8 cellular contexts compared by ENCODE assay signal in genomic region chr12:76085159-76085868, GRCh38. TPM values are rescaled to one million over a fixed set of nuclear protein-coding genes. Genes with fewer than 3 reads are reported as not detected.
DNase-seq lines count a peak whose midpoint lies in the region; ATAC-seq and TF ChIP-seq lines count a peak whose summit lies in the region.

No MANE protein-coding gene starts in this region.

- no peaks in the 10 kb centered on the region; the same call in 2 of the 3 replicates for H3K9me3 Mint-ChIP-seq in GM23338
- H3K9me3 Mint-ChIP-seq in activated CD4-positive, alpha-beta memory T cell treated with anti-CD3 and anti-CD28 coated beads, Interleukin-2, amount 10 ng/mL, durations not matched to agents 7 days and 5 days, result no peaks in the 10 kb centered on the region

- peak; percentile 41 to 55 for TF ChIP-seq CTCF in GM23338 (conservative IDR thresholded peaks at IDR 0.05; ENCODE audit: low read depth in 2 of 2)
- TF ChIP-seq CTCF in fibroblast of lung (conservative IDR thresholded peaks at IDR 0.05 in 1 of 2, IDR thresholded peaks at IDR 0.05 in 1 of 2; ENCODE audit: low read depth in 1 of 2, low read length in 2 of 2), result peak; percentile 35 to 37

- H3K27ac Mint-ChIP-seq in GM23338, result no peak overlapping the region
- peak overlapping the region; percentile 99 for H3K27ac Mint-ChIP-seq in activated CD4-positive, alpha-beta memory T cell treated with anti-CD3 and anti-CD28 coated beads, Interleukin-2, amount 10 ng/mL, durations not matched to agents 7 days and 5 days

- H3K36me3 Mint-ChIP-seq in GM23338 (ENCODE audit: low read depth), result peaks cover 26% of the 10 kb centered on the region
- peaks cover 12% of the 10 kb centered on the region for H3K36me3 Mint-ChIP-seq in activated CD4-positive, alpha-beta memory T cell treated with anti-CD3 and anti-CD28 coated beads, Interleukin-2, amount 10 ng/mL, durations not matched to agents 7 days and 5 days (ENCODE audit: low read depth)

- H3K4me3 ChIP-seq in GM23338 (peak overlapping the region; percentile 74), MG63 (peak overlapping the region; percentile 91), fibroblast of lung (replicated peaks in 1 of 4; ENCODE audit: control extremely low read depth in 1 of 4, insufficient read depth in 1 of 4, low read depth in 3 of 4, low read length in 4 of 4) (peak overlapping the region; percentile 83 to 97 (median 88)), neuron (ENCODE audit: low read length) (peak overlapping the region; percentile 96)

- H3K36me3 ChIP-seq in GM23338 (ENCODE audit: insufficient read depth), result no peaks in the 10 kb centered on the region
- H3K36me3 ChIP-seq in MG63, result peaks cover 38% of the 10 kb centered on the region
- no peaks in the 10 kb centered on the region for H3K36me3 ChIP-seq in fibroblast of lung (ENCODE audit: control insufficient read depth, insufficient read depth, low read length)
- H3K36me3 ChIP-seq in neuron (ENCODE audit: insufficient read depth, low read length), result peaks cover 6% of the 10 kb centered on the region

- peak overlapping the region; percentile 99 for H3K9ac ChIP-seq in fibroblast of lung (ENCODE audit: insufficient read depth, low read length)

- H3K4me2 ChIP-seq in GM23338 (peak overlapping the region; percentile 94), fibroblast of lung (ENCODE audit: extremely low read depth, insufficient read depth, low read length) (peak overlapping the region; percentile 98)

- POLR2A ChIA-PET in activated CD4-positive, alpha-beta memory T cell treated with anti-CD3 and anti-CD28 coated beads, Interleukin-2, amount 10 ng/mL, durations not matched to agents 7 days and 5 days (lab: Charles Lee), result interaction anchor here (1.4 to 2.3 kb wide), 5 partner anchors 19 to 605 kb away, joined by 4 to 13 read pairs (median 5); partner anchors contain the start of genes BBS10, GLIPR1 and OSBPL8

- H3F3A ChIP-seq in GM23338 (replicated peaks; ENCODE audit: low read depth), result peaks cover 6% of the 10 kb centered on the region; the same call in 1 of the 2 replicates

- peaks cover 9% of the 10 kb centered on the region for H3K27me3 Mint-ChIP-seq in GM23338 (ENCODE audit: insufficient read depth, low read depth, poor library complexity)
- no peaks in the 10 kb centered on the region for H3K27me3 Mint-ChIP-seq in activated CD4-positive, alpha-beta memory T cell treated with anti-CD3 and anti-CD28 coated beads, Interleukin-2, amount 10 ng/mL, durations not matched to agents 7 days and 5 days

- no peaks in the 10 kb centered on the region for H3K9me2 ChIP-seq in GM23338 (ENCODE audit: insufficient read depth)

- DNase-seq in NCI-H748 (lab: John Stamatoyannopoulos, UW; ENCODE audit: unreplicated experiment) (peak; percentile 23), NCI-H748 treated with DMSO at 0.1 percent for 48 hours (lab: John Stamatoyannopoulos, UW) (no peak), GM23338 (ENCODE audit: low spot score) (no peak), MG63 (no peak), fibroblast of lung (ENCODE audit: low read depth in 2 of 2) (peak in 1 of 2 donors; percentile 64), germinal center (ENCODE audit: low spot score) (no peak)
- DNase-seq in activated CD4-positive, alpha-beta memory T cell treated with anti-CD3 and anti-CD28 coated beads, Interleukin-2, amount 10 ng/mL, durations not matched to agents 7 days and 5 days, result peak; percentile 40

- H3K4me1 ChIP-seq in GM23338 (ENCODE audit: insufficient read depth) (peaks cover 23% of the 10 kb centered on the region), fibroblast of lung (ENCODE audit: control insufficient read depth, extremely low read depth, insufficient read depth, low read length) (peaks cover 8% of the 10 kb centered on the region), neuron (ENCODE audit: insufficient read depth, low read length) (peaks cover 28% of the 10 kb centered on the region)

- peak overlapping the region; percentile 98 for H3K4me3 Mint-ChIP-seq in GM23338
- peak overlapping the region; percentile 96 for H3K4me3 Mint-ChIP-seq in activated CD4-positive, alpha-beta memory T cell treated with anti-CD3 and anti-CD28 coated beads, Interleukin-2, amount 10 ng/mL, durations not matched to agents 7 days and 5 days

- no peak for ATAC-seq in GM23338

- H3K9me3 ChIP-seq in MG63 (peaks cover under 1% of the 10 kb centered on the region; the same call in 1 of the 2 replicates), fibroblast of lung (ENCODE audit: control insufficient read depth, insufficient read depth, low read depth, low read length) (no peaks in the 10 kb centered on the region), neuron (ENCODE audit: low read length) (peaks cover 2% of the 10 kb centered on the region)

- H2AFZ ChIP-seq in GM23338 (peak overlapping the region; percentile 97), fibroblast of lung (ENCODE audit: low read length) (peak overlapping the region; percentile 83), neuron (ENCODE audit: low read depth, low read length) (peak overlapping the region; percentile 88)

- CTCF ChIA-PET in activated CD4-positive, alpha-beta memory T cell treated with anti-CD3 and anti-CD28 coated beads, Interleukin-2, amount 10 ng/mL, durations not matched to agents 7 days and 5 days (lab: Charles Lee), result no interaction called here

- H3K79me2 ChIP-seq in GM23338 (replicated peaks; ENCODE audit: insufficient read depth) (peaks cover 41% of the 10 kb centered on the region), fibroblast of lung (ENCODE audit: control insufficient read depth, insufficient read depth, low read length) (peaks cover 40% of the 10 kb centered on the region)

- peaks cover 32% of the 10 kb centered on the region for H3K4me1 Mint-ChIP-seq in GM23338
- peaks cover 46% of the 10 kb centered on the region for H3K4me1 Mint-ChIP-seq in activated CD4-positive, alpha-beta memory T cell treated with anti-CD3 and anti-CD28 coated beads, Interleukin-2, amount 10 ng/mL, durations not matched to agents 7 days and 5 days

- H4K20me1 ChIP-seq in GM23338 (replicated peaks; ENCODE audit: insufficient read depth) (peaks cover 25% of the 10 kb centered on the region), fibroblast of lung (ENCODE audit: control insufficient read depth, extremely low read depth, insufficient read depth, low read length) (no peaks in the 10 kb centered on the region)

- H3K27me3 ChIP-seq in GM23338 (ENCODE audit: insufficient read depth), result no peaks in the 10 kb centered on the region
- no peaks in the 10 kb centered on the region for H3K27me3 ChIP-seq in MG63
- no peaks in the 10 kb centered on the region for H3K27me3 ChIP-seq in fibroblast of lung (ENCODE audit: control insufficient read depth, insufficient read depth, low read length)
- no peaks in the 10 kb centered on the region for H3K27me3 ChIP-seq in neuron (ENCODE audit: insufficient read depth, low read length)

- H3K27ac ChIP-seq in GM23338 (ENCODE audit: low read depth) (no peak overlapping the region), fibroblast of lung (ENCODE audit: insufficient read depth, low read length) (peak overlapping the region; percentile 97)

TF ChIP-seq in GM23338, 12 proteins besides CTCF, POLR2A, EP300 and RAD21 (continues in another document):
- TF ChIP-seq NANOG (IDR thresholded peaks at IDR 0.05; ENCODE audit: borderline replicate concordance) (no peak), ZNF114 (CRISPR knock-in tag; IDR thresholded peaks at IDR 0.05) (no peak), POLR2AphosphoS5 (IDR thresholded peaks at IDR 0.05; ENCODE audit: low read depth) (no peak), EZH2phosphoT487 (IDR thresholded peaks at IDR 0.05; ENCODE audit: unreplicated experiment) (no peak)
- TF ChIP-seq, protein P1, sequence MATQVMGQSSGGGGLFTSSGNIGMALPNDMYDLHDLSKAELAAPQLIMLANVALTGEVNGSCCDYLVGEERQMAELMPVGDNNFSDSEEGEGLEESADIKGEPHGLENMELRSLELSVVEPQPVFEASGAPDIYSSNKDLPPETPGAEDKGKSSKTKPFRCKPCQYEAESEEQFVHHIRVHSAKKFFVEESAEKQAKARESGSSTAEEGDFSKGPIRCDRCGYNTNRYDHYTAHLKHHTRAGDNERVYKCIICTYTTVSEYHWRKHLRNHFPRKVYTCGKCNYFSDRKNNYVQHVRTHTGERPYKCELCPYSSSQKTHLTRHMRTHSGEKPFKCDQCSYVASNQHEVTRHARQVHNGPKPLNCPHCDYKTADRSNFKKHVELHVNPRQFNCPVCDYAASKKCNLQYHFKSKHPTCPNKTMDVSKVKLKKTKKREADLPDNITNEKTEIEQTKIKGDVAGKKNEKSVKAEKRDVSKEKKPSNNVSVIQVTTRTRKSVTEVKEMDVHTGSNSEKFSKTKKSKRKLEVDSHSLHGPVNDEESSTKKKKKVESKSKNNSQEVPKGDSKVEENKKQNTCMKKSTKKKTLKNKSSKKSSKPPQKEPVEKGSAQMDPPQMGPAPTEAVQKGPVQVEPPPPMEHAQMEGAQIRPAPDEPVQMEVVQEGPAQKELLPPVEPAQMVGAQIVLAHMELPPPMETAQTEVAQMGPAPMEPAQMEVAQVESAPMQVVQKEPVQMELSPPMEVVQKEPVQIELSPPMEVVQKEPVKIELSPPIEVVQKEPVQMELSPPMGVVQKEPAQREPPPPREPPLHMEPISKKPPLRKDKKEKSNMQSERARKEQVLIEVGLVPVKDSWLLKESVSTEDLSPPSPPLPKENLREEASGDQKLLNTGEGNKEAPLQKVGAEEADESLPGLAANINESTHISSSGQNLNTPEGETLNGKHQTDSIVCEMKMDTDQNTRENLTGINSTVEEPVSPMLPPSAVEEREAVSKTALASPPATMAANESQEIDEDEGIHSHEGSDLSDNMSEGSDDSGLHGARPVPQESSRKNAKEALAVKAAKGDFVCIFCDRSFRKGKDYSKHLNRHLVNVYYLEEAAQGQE (IDR thresholded peaks at IDR 0.05; ENCODE audit: unreplicated experiment), result no peak

RNA-seq across cellular contexts. Expression of gene NAP1L1, which starts 0.8 kb away (rescaled TPM):
- total RNA-seq in GM23338 (2014; rRNA removed; shearing (Covaris generic)), result 658 and 693 TPM in 2 replicates
- polyA plus RNA-seq in GM23338 (2016; fragmentation: Nextera tagmentation; extraction: Ambion mirVana), result 996 and 999 TPM in 2 replicates
- total RNA-seq in MG63 (2014; rRNA removed; shearing (Covaris generic); ENCODE audit: low replicate concordance), result 645 and 1,086 TPM in 2 replicates
- total RNA-seq in activated CD4-positive, alpha-beta memory T cell treated with anti-CD3 and anti-CD28 coated beads, Interleukin-2, amount 10 ng/mL, durations not matched to agents 7 days and 5 days, result 100 to 1,000 TPM; 524 to 558 TPM
- 275 and 299 TPM in 2 replicates for total RNA-seq in fibroblast of lung
- 574 and 695 TPM in 2 replicates for polyA plus RNA-seq in fibroblast of lung
- polyA plus RNA-seq in fibroblast of lung (2012), result 533 and 666 TPM in 2 replicates
- polyA minus RNA-seq in fibroblast of lung (ENCODE audit: low replicate concordance), result 9.2 and 16.5 TPM in 2 replicates

RNA-seq across cellular contexts. Expression of gene PHLDA1, which starts 53.7 kb away (rescaled TPM):
- 19.3 and 21.6 TPM in 2 replicates for total RNA-seq in GM23338 (2014; rRNA removed; shearing (Covaris generic))
- polyA plus RNA-seq in GM23338 (2016; fragmentation: Nextera tagmentation; extraction: Ambion mirVana) (11.6 and 11.7 TPM in 2 replicates), fibroblast of lung (48.1 and 125 TPM in 2 replicates)
- 13.5 and 13.8 TPM in 2 replicates for total RNA-seq in MG63 (2014; rRNA removed; shearing (Covaris generic); ENCODE audit: low replicate concordance)
- total RNA-seq in activated CD4-positive, alpha-beta memory T cell treated with anti-CD3 and anti-CD28 coated beads, Interleukin-2, amount 10 ng/mL, durations not matched to agents 7 days and 5 days, result 10 to 100 TPM; 42.8 TPM
- 127 and 252 TPM in 2 replicates for total RNA-seq in fibroblast of lung
- polyA plus RNA-seq in fibroblast of lung (2012), result 50.4 and 127 TPM in 2 replicates
- 22.8 and 76.1 TPM in 2 replicates for polyA minus RNA-seq in fibroblast of lung (ENCODE audit: low replicate concordance)

Comparison
In these comparisons a context has a peak if more than half of its experiments do, and no peak if none do; other contexts are left out.
1. DNase-seq: peak in NCI-H748 (single experiment) and activated CD4-positive, alpha-beta memory T cell treated with anti-CD3 and anti-CD28 coated beads, Interleukin-2, amount 10 ng/mL, durations not matched to agents 7 days and 5 days (single experiment); none in NCI-H748 treated with DMSO at 0.1 percent for 48 hours (single experiment), GM23338 (single experiment), MG63 (single experiment) and germinal center (single experiment).
2. Peak in every context shown above with its lines, with median percentiles within 50 percentile points of each other: H2AFZ ChIP-seq and H3K4me3 ChIP-seq.